8 cellular contexts compared by ENCODE assay signal in genomic region chrX:140765043-140765784, GRCh38. TPM values are rescaled to one million over a fixed set of nuclear protein-coding genes. Genes with fewer than 3 reads are reported as not detected.
DNase-seq lines count a peak whose midpoint lies in the region; ATAC-seq and TF ChIP-seq lines count a peak whose summit lies in the region.

No MANE protein-coding gene starts in this region.

- peak overlapping the region; percentile 70 for H3K4me3 ChIP-seq in HUES6 (ENCODE audit: low read depth, low read length)
- H3K4me3 ChIP-seq in epithelial cell of proximal tubule (ENCODE audit: low read depth, low read length) = peak overlapping the region; percentile 55

- peaks cover 12% of the 10 kb centered on the region; the same call in 1 of the 2 replicates for H3K27me3 ChIP-seq in HUES6 (ENCODE audit: control insufficient read depth, insufficient read depth, low read length)

- no peak for ATAC-seq in HG03457 (IDR thresholded peaks at IDR 0.05; ENCODE audit: unreplicated experiment)

- peaks cover 7% of the 10 kb centered on the region for H3K36me3 Mint-ChIP-seq in neural crest cell (ENCODE audit: low read depth)

- H3K9ac ChIP-seq in HUES6 (ENCODE audit: low read length) = peak overlapping the region; percentile 80

- H3K27ac ChIP-seq in HUES6 (ENCODE audit: low read depth, low read length) = no peak overlapping the region

- H3K4me1 Mint-ChIP-seq in neural crest cell = peaks cover 31% of the 10 kb centered on the region

- DNase-seq in AG20443 (ENCODE audit: low spot score) (peak; percentile 10), epithelial cell of proximal tubule (ENCODE audit: low read depth) (no peak), neural crest cell (ENCODE audit: low read depth, low spot score) (no peak), SHP77 treated with DMSO at 0.1 percent for 48 hours (lab: John Stamatoyannopoulos, UW) (no peak), DMS79 (lab: John Stamatoyannopoulos, UW) (no peak), NCI-H1930 (lab: John Stamatoyannopoulos, UW) (no peak)

- TF ChIP-seq CTCF in epithelial cell of proximal tubule (conservative IDR thresholded peaks at IDR 0.05; ENCODE audit: low read depth, low read length) = no peak
- no peak for TF ChIP-seq CTCF in neural crest cell (conservative IDR thresholded peaks at IDR 0.05)

- no peak overlapping the region for H3K27ac Mint-ChIP-seq in neural crest cell (ENCODE audit: unreplicated experiment)

- H3K27me3 Mint-ChIP-seq in neural crest cell (ENCODE audit: low read depth) = peaks cover 5% of the 10 kb centered on the region

- H3K36me3 ChIP-seq in HUES6 (ENCODE audit: control insufficient read depth, insufficient read depth, low read length) = no peaks in the 10 kb centered on the region

- H3K9me3 Mint-ChIP-seq in neural crest cell = peaks cover 10% of the 10 kb centered on the region

- no peaks in the 10 kb centered on the region for H3K9me3 ChIP-seq in HUES6 (ENCODE audit: control insufficient read depth, insufficient read depth, low read depth, low read length)

- H3K4me1 ChIP-seq in HUES6 (ENCODE audit: control insufficient read depth, insufficient read depth, low read length) = peaks cover 16% of the 10 kb centered on the region

- H3K4me3 Mint-ChIP-seq in neural crest cell = peak overlapping the region; percentile 90

RNA-seq across cellular contexts. Expression of gene LINC00632, which starts 55.7 kb away (rescaled TPM):
- 0.29 and 2.8 TPM in 2 replicates for total RNA-seq in epithelial cell of proximal tubule
- 243 and 314 TPM in 2 replicates for total RNA-seq in neural crest cell

Comparison
In these comparisons a context has a peak if more than half of its experiments do, and no peak if none do; other contexts are left out.
1. RNA of gene LINC00632, which starts 55.7 kb away (total RNA-seq): 243 to 314 TPM in neural crest cell; 0.29 to 2.8 TPM in epithelial cell of proximal tubule; every median in the first group is over 10 times any median in the second.